9 cellular contexts compared by ENCODE assay signal in genomic region chr14:35374273-35374681, GRCh38. TPM values are rescaled to one million over a fixed set of nuclear protein-coding genes. Genes with fewer than 3 reads are reported as not detected.
A peak's percentile ranks its signal among the peaks of the same experiment; 100 is the strongest.
DNase-seq lines count a peak whose midpoint lies in the region; ATAC-seq and TF ChIP-seq lines count a peak whose summit lies in the region.
"Had no signal": no experiment of that assay in that cellular context is flagged by ENCODE, and none has a peak within 500 bp of the region (broad histone marks: within the 10 kb centered on the region; RNA-seq: fewer than 3 reads in every experiment).

No MANE protein-coding gene starts in this region.

- no peaks in the 10 kb centered on the region for H3K36me3 Mint-ChIP-seq in stimulated activated effector memory CD8-positive, alpha-beta T cell treated with anti-CD3 and anti-CD28 coated beads, Interleukin-12 subunit alpha, Interleukin-12 subunit beta, amount 100 ng/mL, for 72 hours

- no TSS peak for BruUV-seq in HCT116 (replicated peaks; lab: Mats Ljungman, UMichigan)

- H3K4me1 Mint-ChIP-seq in stimulated activated effector memory CD8-positive, alpha-beta T cell treated with anti-CD3 and anti-CD28 coated beads, Interleukin-12 subunit alpha, Interleukin-12 subunit beta, amount 100 ng/mL, for 72 hours = no peaks in the 10 kb centered on the region

- peak overlapping the region; percentile 32 for H3K9ac ChIP-seq in HCT116 (ENCODE audit: low read length)

- no peak for TF ChIP-seq RAD21 in HCT116 (IDR thresholded peaks at IDR 0.05; ENCODE audit: low read depth)

- H3K27ac Mint-ChIP-seq in stimulated activated effector memory CD8-positive, alpha-beta T cell treated with anti-CD3 and anti-CD28 coated beads, Interleukin-12 subunit alpha, Interleukin-12 subunit beta, amount 100 ng/mL, for 72 hours = no peak overlapping the region

- CTCF ChIA-PET in HCT116 (lab: Charles Lee) = interaction anchor here (0.8 to 1.8 kb wide), 3 partner anchors 9 to 30 kb away, joined by 3 read pairs; no protein-coding TSS in a partner anchor

- intact Hi-C loops in HCT116 (cut with micrococcal nuclease) (no loop called here), left ventricle myocardium superior (cut with micrococcal nuclease) (no loop called here)

- H3K9me2 ChIP-seq in HCT116 (ENCODE audit: insufficient read depth) = no peaks in the 10 kb centered on the region

- H3K4me1 ChIP-seq in HCT116 (ENCODE audit: control insufficient read depth in 1 of 2, insufficient read depth in 2 of 2, low read length in 2 of 2) (peaks cover 7 to 19% of the 10 kb centered on the region in 2 experiments), BE2C (no peaks in the 10 kb centered on the region)

- no peak overlapping the region for H3K4me3 Mint-ChIP-seq in stimulated activated effector memory CD8-positive, alpha-beta T cell treated with anti-CD3 and anti-CD28 coated beads, Interleukin-12 subunit alpha, Interleukin-12 subunit beta, amount 100 ng/mL, for 72 hours

- H3K4me2 ChIP-seq in HCT116 (ENCODE audit: low read length) = peak overlapping the region; percentile 55

- H3K36me3 ChIP-seq in HCT116 (ENCODE audit: control insufficient read depth in 1 of 2, insufficient read depth in 2 of 2, low read length in 2 of 2) = no peaks in the 10 kb centered on the region
- no peaks in the 10 kb centered on the region for H3K36me3 ChIP-seq in BE2C

- TF ChIP-seq POLR2A in HCT116 (IDR thresholded peaks at IDR 0.05; ENCODE audit: borderline replicate concordance, extremely low read depth, insufficient read depth, insufficient read length) = no peak

- H3K27me3 ChIP-seq in HCT116 (ENCODE audit: insufficient read depth, low read length) (no peaks in the 10 kb centered on the region), BE2C (no peaks in the 10 kb centered on the region)

- no peak for TF ChIP-seq CTCF in HCT116 (IDR thresholded peaks at IDR 0.05 in 2 of 3, conservative IDR thresholded peaks at IDR 0.05 in 1 of 3; ENCODE audit: borderline replicate concordance in 1 of 3, insufficient read depth in 1 of 3, low read depth in 2 of 3, low read length in 2 of 3)
- TF ChIP-seq CTCF in BE2C (IDR thresholded peaks at IDR 0.05; ENCODE audit: low read depth, low read length) = no peak

- ATAC-seq in HCT116 (peak; percentile 51), left ventricle myocardium superior (peak; percentile 56)
- ATAC-seq in stimulated activated effector memory CD8-positive, alpha-beta T cell treated with anti-CD3 and anti-CD28 coated beads, Interleukin-12 subunit alpha, Interleukin-12 subunit beta, amount 100 ng/mL, for 72 hours = no peak

- DNase-seq in HCT116 (ENCODE audit: low read depth, low spot score) (peak; percentile 35), SW 1271 (lab: John Stamatoyannopoulos, UW) (peak; percentile 68 to 78), left ventricle myocardium superior (no peak), stromal cell of bone marrow (ENCODE audit: low read depth) (peak; percentile 97), globus pallidus (ENCODE audit: low spot score) (no peak), BE2C (no peak)
- no peak for DNase-seq in stimulated activated effector memory CD8-positive, alpha-beta T cell treated with anti-CD3 and anti-CD28 coated beads, Interleukin-12 subunit alpha, Interleukin-12 subunit beta, amount 100 ng/mL, for 72 hours (ENCODE audit: low spot score in 2 of 2)
- DNase-seq in stimulated activated CD8-positive, alpha-beta memory T cell treated with anti-CD3 and anti-CD28 coated beads, Interleukin-4, amount 100 ng/mL, for 48 hours = no peak
- DNase-seq: NCI-H187 had no signal

- peaks cover 3% of the 10 kb centered on the region for H3K9me3 Mint-ChIP-seq in stimulated activated effector memory CD8-positive, alpha-beta T cell treated with anti-CD3 and anti-CD28 coated beads, Interleukin-12 subunit alpha, Interleukin-12 subunit beta, amount 100 ng/mL, for 72 hours

- H3K27ac ChIP-seq in HCT116 (ENCODE audit: low read depth, low read length) = peak overlapping the region; percentile 23; the same call in 1 of the 2 replicates

- H4K20me1 ChIP-seq in HCT116 (ENCODE audit: insufficient read depth) = no peaks in the 10 kb centered on the region

- no peaks in the 10 kb centered on the region for H3K79me2 ChIP-seq in HCT116 (ENCODE audit: insufficient read depth, low read length)

- H2AFZ ChIP-seq in HCT116 (ENCODE audit: low read depth, low read length, poor library complexity, severe bottlenecking) = peak overlapping the region; percentile 98

- POLR2A ChIA-PET in HCT116 (lab: Charles Lee) = interaction anchor here (0.7 to 1.8 kb wide), 6 partner anchors 9 to 30 kb away, joined by 3 to 7 read pairs (median 4); partner anchors contain the start of gene NFKBIA

- no peak overlapping the region for H3K4me3 ChIP-seq in HCT116 (replicated peaks in 1 of 2; ENCODE audit: low read depth in 1 of 2, low read length in 2 of 2)
- no peak overlapping the region for H3K4me3 ChIP-seq in BE2C (ENCODE audit: low read depth, low read length)

- RAD21 ChIA-PET in HCT116 (lab: Charles Lee; ENCODE audit: low non-redundant PET in 1 of 2, low total read pairs in 2 of 2, uncharacterized antibody in 2 of 2, unreplicated experiment in 2 of 2) = no interaction called here

- H3K9me3 ChIP-seq in HCT116 (ENCODE audit: control insufficient read depth in 1 of 2, insufficient read depth in 1 of 2, low read depth in 1 of 2, low read length in 2 of 2) = no peaks in the 10 kb centered on the region; a peak in 1 of 4 replicates
- no peaks in the 10 kb centered on the region; the same call in 1 of the 2 replicates for H3K9me3 ChIP-seq in BE2C

TF ChIP-seq in HCT116, 20 proteins besides CTCF, POLR2A, EP300 and RAD21 (continues in another document):
- TF ChIP-seq SRF (IDR thresholded peaks at IDR 0.05; ENCODE audit: low read depth) (no peak), SP1 (IDR thresholded peaks at IDR 0.05; ENCODE audit: low read depth) (0 out of 2 replicates have a peak, but pooled peaks have one; percentile 16), ELF1 (IDR thresholded peaks at IDR 0.05; ENCODE audit: borderline replicate concordance, low read depth) (no peak), CBX3 (IDR thresholded peaks at IDR 0.05; ENCODE audit: low read depth) (no peak), POLR2AphosphoS5 (IDR thresholded peaks at IDR 0.05; ENCODE audit: low read depth, low read length) (peak; percentile 18; the same call in 1 of the 2 replicates), ZFX (IDR thresholded peaks at IDR 0.05) (no peak), ZBTB33 (IDR thresholded peaks at IDR 0.05; ENCODE audit: extremely low read depth, insufficient replicate concordance, low read length) (no peak), ATF3 (IDR thresholded peaks at IDR 0.05) (no peak), MAX (IDR thresholded peaks at IDR 0.05) (peak; percentile 31; the same call in 1 of the 2 replicates), EGR1 (IDR thresholded peaks at IDR 0.05; ENCODE audit: low read depth) (no peak), YY1 (IDR thresholded peaks at IDR 0.05; ENCODE audit: extremely low read depth, insufficient replicate concordance, low read depth, low read length) (no peak), CEBPB (IDR thresholded peaks at IDR 0.05; ENCODE audit: low read depth) (peak; percentile 98), REST (IDR thresholded peaks at IDR 0.05; ENCODE audit: low read depth) (no peak)

RNA-seq across cellular contexts. Expression of gene NFKBIA, which starts 30.3 kb away (rescaled TPM):
- total RNA-seq in HCT116 (2021; ENCODE audit: unreplicated experiment) = 42.6 TPM
- 38.0 and 62.5 TPM in 2 replicates for polyA plus RNA-seq in HCT116 (2012)
- total RNA-seq in left ventricle myocardium superior = 96.4 TPM
- polyA plus RNA-seq in BE2C (2012; ENCODE audit: insufficient read depth, insufficient read length, low read depth) = 111 TPM

Comparison
In these comparisons a context has a peak if more than half of its experiments do, and no peak if none do; other contexts are left out.
1. DNase-seq: peak in HCT116 (single experiment), SW 1271 (2 of 2) and stromal cell of bone marrow (single experiment); none in left ventricle myocardium superior (single experiment), globus pallidus (single experiment), BE2C (single experiment), stimulated activated effector memory CD8-positive, alpha-beta T cell treated with anti-CD3 and anti-CD28 coated beads, Interleukin-12 subunit alpha, Interleukin-12 subunit beta, amount 100 ng/mL, for 72 hours (0 of 2) and stimulated activated CD8-positive, alpha-beta memory T cell treated with anti-CD3 and anti-CD28 coated beads, Interleukin-4, amount 100 ng/mL, for 48 hours (single experiment).